In the genomic region with DNA sequence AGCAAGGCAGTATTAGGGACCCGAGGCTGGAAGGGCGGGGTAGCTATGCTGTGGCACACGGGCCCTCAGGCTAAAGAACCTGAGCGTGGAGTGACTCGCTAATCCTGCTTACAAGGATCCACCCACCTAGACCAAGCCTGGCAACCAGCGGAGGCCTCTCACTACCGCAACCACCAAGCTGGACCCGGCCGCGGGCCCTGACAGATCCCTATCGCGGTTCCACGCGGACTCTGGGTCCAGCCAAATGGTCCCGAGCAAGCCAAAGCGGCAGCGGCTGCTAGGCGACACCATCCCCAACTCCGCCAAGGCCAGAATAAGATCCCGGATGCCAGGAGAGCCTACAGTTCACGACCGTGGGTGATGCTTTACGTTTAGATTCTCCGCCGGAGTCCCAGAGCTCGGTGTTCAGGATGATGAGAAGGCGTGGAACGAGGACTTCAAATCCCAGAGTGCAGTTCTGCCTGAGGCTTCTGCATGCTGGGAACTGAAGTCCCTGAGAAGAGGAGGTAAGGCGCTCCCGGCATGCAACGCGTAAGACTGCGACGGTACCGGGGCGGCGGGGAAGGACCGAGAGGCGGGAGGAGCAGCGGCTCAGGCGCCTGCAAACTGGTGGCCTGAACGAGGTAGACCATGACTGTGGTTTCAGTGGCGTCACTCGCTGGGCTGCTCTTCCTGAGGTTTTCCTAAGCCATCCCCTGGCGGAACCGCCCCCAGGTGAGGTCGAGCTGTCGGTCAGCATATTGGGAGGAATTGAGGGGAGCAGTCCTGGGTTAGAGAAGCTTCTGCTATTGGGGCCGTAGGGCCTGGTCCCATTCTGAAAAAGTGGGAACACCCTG, we compare ENCODE assay signal across 8 cellular contexts. TPM values are rescaled to one million over a fixed set of nuclear protein-coding genes. Genes with fewer than 3 reads are reported as not detected.
A peak's percentile ranks its signal among the peaks of the same experiment; 100 is the strongest.
DNase-seq lines count a peak whose midpoint lies in the region; ATAC-seq, FAIRE-seq and TF ChIP-seq lines count a peak whose summit lies in the region.

A gene with protein sequence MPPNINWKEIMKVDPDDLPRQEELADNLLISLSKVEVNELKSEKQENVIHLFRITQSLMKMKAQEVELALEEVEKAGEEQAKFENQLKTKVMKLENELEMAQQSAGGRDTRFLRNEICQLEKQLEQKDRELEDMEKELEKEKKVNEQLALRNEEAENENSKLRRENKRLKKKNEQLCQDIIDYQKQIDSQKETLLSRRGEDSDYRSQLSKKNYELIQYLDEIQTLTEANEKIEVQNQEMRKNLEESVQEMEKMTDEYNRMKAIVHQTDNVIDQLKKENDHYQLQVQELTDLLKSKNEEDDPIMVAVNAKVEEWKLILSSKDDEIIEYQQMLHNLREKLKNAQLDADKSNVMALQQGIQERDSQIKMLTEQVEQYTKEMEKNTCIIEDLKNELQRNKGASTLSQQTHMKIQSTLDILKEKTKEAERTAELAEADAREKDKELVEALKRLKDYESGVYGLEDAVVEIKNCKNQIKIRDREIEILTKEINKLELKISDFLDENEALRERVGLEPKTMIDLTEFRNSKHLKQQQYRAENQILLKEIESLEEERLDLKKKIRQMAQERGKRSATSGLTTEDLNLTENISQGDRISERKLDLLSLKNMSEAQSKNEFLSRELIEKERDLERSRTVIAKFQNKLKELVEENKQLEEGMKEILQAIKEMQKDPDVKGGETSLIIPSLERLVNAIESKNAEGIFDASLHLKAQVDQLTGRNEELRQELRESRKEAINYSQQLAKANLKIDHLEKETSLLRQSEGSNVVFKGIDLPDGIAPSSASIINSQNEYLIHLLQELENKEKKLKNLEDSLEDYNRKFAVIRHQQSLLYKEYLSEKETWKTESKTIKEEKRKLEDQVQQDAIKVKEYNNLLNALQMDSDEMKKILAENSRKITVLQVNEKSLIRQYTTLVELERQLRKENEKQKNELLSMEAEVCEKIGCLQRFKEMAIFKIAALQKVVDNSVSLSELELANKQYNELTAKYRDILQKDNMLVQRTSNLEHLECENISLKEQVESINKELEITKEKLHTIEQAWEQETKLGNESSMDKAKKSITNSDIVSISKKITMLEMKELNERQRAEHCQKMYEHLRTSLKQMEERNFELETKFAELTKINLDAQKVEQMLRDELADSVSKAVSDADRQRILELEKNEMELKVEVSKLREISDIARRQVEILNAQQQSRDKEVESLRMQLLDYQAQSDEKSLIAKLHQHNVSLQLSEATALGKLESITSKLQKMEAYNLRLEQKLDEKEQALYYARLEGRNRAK (N-terminal part only) (minus strand): TSS at position 315 of the 836 bp plus-strand sequence. CDS start 781 bp downstream, outside the sequence.
A gene (plus strand): TSS at position 534 of the 836 bp plus-strand sequence. CDS start 6,009 bp downstream, outside the sequence.

- DNase-seq in BE2C (peak; percentile 95), GM19239 (ENCODE audit: insufficient read length, low spot score) (peak; percentile 42), NCI-H510A treated with DMSO at 0.1 percent for 48 hours (lab: John Stamatoyannopoulos, UW) (peak; percentile 97), kidney epithelial cell (ENCODE audit: low read depth) (peak; percentile 100)
- DNase-seq in activated CD4-positive, alpha-beta T cell treated with anti-CD3 and anti-CD28 coated beads for 36 hours = peak; percentile 95
- DNase-seq in stimulated activated CD4-positive, alpha-beta T cell treated with anti-CD3 and anti-CD28 coated beads, Interleukin-15, amount 100 ng/mL, for 24 hours = peak; percentile 93

- POLR2A ChIA-PET in activated CD4-positive, alpha-beta T cell treated with anti-CD3 and anti-CD28 coated beads for 36 hours (lab: Charles Lee) = interaction anchor here (0.5 to 0.8 kb wide), 3 partner anchors 13 to 157 kb away, joined by 3 to 5 read pairs (median 4); no protein-coding TSS in a partner anchor

- H3K36me3 Mint-ChIP-seq in activated CD4-positive, alpha-beta T cell treated with anti-CD3 and anti-CD28 coated beads for 36 hours (ENCODE audit: low read depth) = peaks cover 22% of the 10 kb centered on the region

- H3K27me3 Mint-ChIP-seq in activated CD4-positive, alpha-beta T cell treated with anti-CD3 and anti-CD28 coated beads for 36 hours = no peaks in the 10 kb centered on the region

- H3K4me1 Mint-ChIP-seq in activated CD4-positive, alpha-beta T cell treated with anti-CD3 and anti-CD28 coated beads for 36 hours = peaks cover 42% of the 10 kb centered on the region

- ATAC-seq in HG03442 (IDR thresholded peaks at IDR 0.05; ENCODE audit: unreplicated experiment) = peak; percentile 96
- ATAC-seq in activated CD4-positive, alpha-beta T cell treated with anti-CD3 and anti-CD28 coated beads for 36 hours = peak; percentile 98

- CTCF ChIA-PET in activated CD4-positive, alpha-beta T cell treated with anti-CD3 and anti-CD28 coated beads for 36 hours (lab: Charles Lee) = interaction anchor here (0.6 to 0.9 kb wide), 3 partner anchors 71 to 157 kb away, joined by 3 read pairs; no protein-coding TSS in a partner anchor

- H3K27ac ChIP-seq in cingulate gyrus (ENCODE audit: low read depth, low read length) = peak within 1 kb of the TSS; percentile 62

- peak within 1 kb of the TSS; percentile 92 for H3K27ac Mint-ChIP-seq in activated CD4-positive, alpha-beta T cell treated with anti-CD3 and anti-CD28 coated beads for 36 hours

- H3K27me3 ChIP-seq in BE2C (no peaks in the 10 kb centered on the region), kidney epithelial cell (ENCODE audit: control insufficient read depth, insufficient read depth, low read length) (no peaks in the 10 kb centered on the region)

- intact Hi-C loops in activated CD4-positive, alpha-beta T cell treated with anti-CD3 and anti-CD28 coated beads for 36 hours (cut with DNase I, micrococcal nuclease) = loop anchor here (1.0 to 5.0 kb wide), 8 partner anchors 93 to 1565 kb away; a partner anchor contains a TSS

- FAIRE-seq in GM19239 (lab: Jason Lieb, UNC) = peak; percentile 98

- no peaks in the 10 kb centered on the region for H3K9me3 ChIP-seq in BE2C

- H3K4me3 ChIP-seq in BE2C (ENCODE audit: low read depth, low read length) (peak within 1 kb of the TSS; percentile 98), kidney epithelial cell (ENCODE audit: low read depth, low read length) (peak within 1 kb of the TSS; percentile 77)

- TF ChIP-seq CTCF in BE2C (IDR thresholded peaks at IDR 0.05; ENCODE audit: low read depth, low read length) (no peak), kidney epithelial cell (IDR thresholded peaks at IDR 0.05; ENCODE audit: insufficient read depth, low read length, poor library complexity, severe bottlenecking) (no peak)

- no peaks in the 10 kb centered on the region for H3K36me3 ChIP-seq in BE2C
- no peaks in the 10 kb centered on the region for H3K36me3 ChIP-seq in kidney epithelial cell (ENCODE audit: control insufficient read depth, insufficient read depth, low read length)

- no peaks in the 10 kb centered on the region for H3K4me1 ChIP-seq in BE2C

- H3K9me3 Mint-ChIP-seq in activated CD4-positive, alpha-beta T cell treated with anti-CD3 and anti-CD28 coated beads for 36 hours (ENCODE audit: low read depth) = no peaks in the 10 kb centered on the region

- peak within 1 kb of the TSS; percentile 94 for H3K4me3 Mint-ChIP-seq in activated CD4-positive, alpha-beta T cell treated with anti-CD3 and anti-CD28 coated beads for 36 hours

RNA-seq across cellular contexts. Expression of the first gene that starts in this region (rescaled TPM):
- polyA plus RNA-seq in BE2C (2012; ENCODE audit: insufficient read depth, insufficient read length, low read depth) = 4.2 TPM
- 10 to 100 TPM; 15.5 to 17.0 TPM for total RNA-seq in activated CD4-positive, alpha-beta T cell treated with anti-CD3 and anti-CD28 coated beads for 36 hours
- total RNA-seq in kidney epithelial cell = 17.7 and 19.3 TPM in 2 replicates

RNA-seq across cellular contexts. Expression of the second gene that starts in this region (rescaled TPM):
- 4.3 TPM for polyA plus RNA-seq in BE2C (2012; ENCODE audit: insufficient read depth, insufficient read length, low read depth)
- total RNA-seq in activated CD4-positive, alpha-beta T cell treated with anti-CD3 and anti-CD28 coated beads for 36 hours = 1 to 10 TPM; 5.8 to 6.2 TPM
- total RNA-seq in kidney epithelial cell = 19.0 and 25.8 TPM in 2 replicates

Comparison
In these comparisons a context has a peak if more than half of its experiments do, and no peak if none do; other contexts are left out.
1. Peak in every context shown above with its lines: DNase-seq, ATAC-seq, H3K4me3 ChIP-seq and H3K27ac ChIP-seq.
2. DNase-seq: peak in every context shown above with its lines; median percentile 100 in kidney epithelial cell; 97 in NCI-H510A treated with DMSO at 0.1 percent for 48 hours; 95 in BE2C; 95 in activated CD4-positive, alpha-beta T cell treated with anti-CD3 and anti-CD28 coated beads for 36 hours; 93 in stimulated activated CD4-positive, alpha-beta T cell treated with anti-CD3 and anti-CD28 coated beads, Interleukin-15, amount 100 ng/mL, for 24 hours; 42 in GM19239.